In genomic region chr1:205417884-205418283, GRCh38 we compare ENCODE assay signal across 30 cellular contexts. TPM values are rescaled to one million over a fixed set of nuclear protein-coding genes. Genes with fewer than 3 reads are reported as not detected.
"Had no signal": no experiment of that assay in that cellular context is flagged by ENCODE, and none has a peak within 500 bp of the region (broad histone marks: within the 10 kb centered on the region; RNA-seq: fewer than 3 reads in every experiment).

No MANE protein-coding gene starts in this region.

- H3K4me3 Mint-ChIP-seq: activated CD8-positive, alpha-beta T cell treated with anti-CD3 and anti-CD28 coated beads for 36 hours; activated naive CD8-positive, alpha-beta T cell; activated T-cell treated with anti-CD3 and anti-CD28 coated beads, Interleukin-2, amount 50 U/mL, for 4 hours; activated T-helper 17 cell treated with anti-CD3 and anti-CD28 coated beads, Interleukin-2, amount 50 U/mL, for 72 hours; central memory CD8-positive, alpha-beta T cell; effector memory CD8-positive, alpha-beta T cell; WTC11 had no signal

- H3K27me3 ChIP-seq: heart left ventricle had no signal

- H3K27ac Mint-ChIP-seq: activated CD8-positive, alpha-beta T cell treated with anti-CD3 and anti-CD28 coated beads for 36 hours; activated naive CD8-positive, alpha-beta T cell; activated T-helper 17 cell treated with anti-CD3 and anti-CD28 coated beads, Interleukin-2, amount 50 U/mL, for 72 hours; effector memory CD8-positive, alpha-beta T cell; WTC11 had no signal

- H3K27ac ChIP-seq: brain microvascular endothelial cell, epithelial cell of prostate, esophagus squamous epithelium, heart left ventricle had no signal

- H3K36me3 ChIP-seq: brain microvascular endothelial cell, esophagus squamous epithelium, heart left ventricle had no signal

- H3K27me3 Mint-ChIP-seq: central memory CD8-positive, alpha-beta T cell had no signal

- H3K4me3 ChIP-seq: esophagus squamous epithelium, heart left ventricle had no signal

- H3K36me3 Mint-ChIP-seq: activated naive CD8-positive, alpha-beta T cell; WTC11 had no signal

- DNase-seq: activated CD4-positive, alpha-beta T cell treated with anti-CD3 and anti-CD28 coated beads for 48 hours; activated CD4-positive, alpha-beta T cell treated with anti-CD3 and anti-CD28 coated beads, Interleukin-2, amount 50 U/mL, for 1 hour; activated CD4-positive, alpha-beta T cell treated with anti-CD3 and anti-CD28 coated beads, Interleukin-2, amount 50 U/mL, for 48 hours; activated CD8-positive, alpha-beta memory T cell treated with anti-CD3 and anti-CD28 coated beads for 24 hours; activated CD8-positive, alpha-beta T cell treated with anti-CD3 and anti-CD28 coated beads for 36 hours; activated effector memory CD4-positive, alpha-beta T cell treated with Interleukin-2 at 50 U/mL for 16 hours; activated gamma-delta T cell treated with Interleukin-2 at 50 U/mL for 16 hours; activated naive CD4-positive, alpha-beta T cell treated with anti-CD3 and anti-CD28 coated beads, Interleukin-2, amount 50 U/mL, for 16 hours; activated naive CD4-positive, alpha-beta T cell treated with Interleukin-2 at 50 U/mL for 16 hours; activated T-cell treated with anti-CD3 and anti-CD28 coated beads, Interleukin-2, amount 50 U/mL, for 4 hours; amniotic stem cell; anterior cingulate cortex; brain microvascular endothelial cell; cortex of kidney; dermis blood vessel endothelial cell; effector CD4-positive, alpha-beta T cell; effector memory CD8-positive, alpha-beta T cell; esophagus squamous epithelium; heart left ventricle; T-helper 2 cell had no signal

- H3K4me1 Mint-ChIP-seq: activated T-helper 17 cell treated with anti-CD3 and anti-CD28 coated beads, Interleukin-2, amount 50 U/mL, for 72 hours; central memory CD8-positive, alpha-beta T cell had no signal

- H3K9me3 Mint-ChIP-seq: activated CD8-positive, alpha-beta T cell treated with anti-CD3 and anti-CD28 coated beads for 36 hours; activated T-cell treated with anti-CD3 and anti-CD28 coated beads, Interleukin-2, amount 50 U/mL, for 4 hours; activated T-helper 17 cell treated with anti-CD3 and anti-CD28 coated beads, Interleukin-2, amount 50 U/mL, for 72 hours; central memory CD8-positive, alpha-beta T cell; effector memory CD8-positive, alpha-beta T cell; WTC11 had no signal

- H3K9me3 ChIP-seq: esophagus squamous epithelium, heart left ventricle had no signal

RNA-seq across cellular contexts. Expression of gene LEMD1, which starts 4.0 kb away (rescaled TPM):
- total RNA-seq: cardiac septum, chondrocyte, dermis blood vessel endothelial cell, endothelial cell of umbilical vein, fibroblast of lung, fibroblast of villous mesenchyme had no signal
- polyA plus RNA-seq: endothelial cell of umbilical vein, fibroblast of lung, heart left ventricle had no signal

RNA-seq across cellular contexts. Expression of gene BLACAT1, which starts 38.0 kb away (rescaled TPM):
- total RNA-seq: cardiac septum, chondrocyte, dermis blood vessel endothelial cell, endothelial cell of umbilical vein, fibroblast of lung, fibroblast of villous mesenchyme had no signal
- polyA plus RNA-seq: endothelial cell of umbilical vein, fibroblast of lung, heart left ventricle had no signal
